In the genomic region with DNA sequence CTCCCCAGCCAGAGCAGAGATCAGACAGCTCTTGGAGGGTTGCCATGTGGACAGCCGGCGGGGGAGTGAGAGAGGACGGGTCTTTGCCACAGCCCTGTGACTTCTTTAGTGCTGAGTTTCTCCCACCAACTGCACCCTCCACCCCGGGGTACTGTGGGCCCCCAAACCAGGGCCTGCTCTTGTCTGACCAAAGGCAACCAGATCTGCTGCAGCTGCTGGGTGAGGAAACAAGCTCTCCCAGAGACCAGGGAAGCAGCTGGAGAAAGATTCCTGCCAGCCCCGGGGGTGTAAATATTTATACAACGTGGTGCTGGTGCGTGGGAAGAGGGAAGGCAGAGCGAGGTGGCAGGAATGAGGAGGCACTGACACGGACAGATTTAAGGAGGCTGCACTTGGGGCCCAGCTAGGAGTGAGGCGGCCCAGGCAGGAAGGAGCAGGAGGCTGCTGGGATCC, we compare ENCODE assay signal across 1 cellular context.
TF ChIP-seq lines count a peak whose summit lies in the region.

No MANE protein-coding gene starts in this region.

TF ChIP-seq in HepG2, 621 proteins besides CTCF, POLR2A, EP300 and RAD21 (continues in another document):
- no peak for TF ChIP-seq ZZZ3 (CRISPR knock-in tag; IDR thresholded peaks at IDR 0.05; ENCODE audit: borderline replicate concordance)
- no peak for TF ChIP-seq MAF1 (CRISPR knock-in tag; IDR thresholded peaks at IDR 0.05; ENCODE audit: borderline replicate concordance)
- TF ChIP-seq ZNF777 (CRISPR knock-in tag; IDR thresholded peaks at IDR 0.05) = no peak
- TF ChIP-seq, protein P1, sequence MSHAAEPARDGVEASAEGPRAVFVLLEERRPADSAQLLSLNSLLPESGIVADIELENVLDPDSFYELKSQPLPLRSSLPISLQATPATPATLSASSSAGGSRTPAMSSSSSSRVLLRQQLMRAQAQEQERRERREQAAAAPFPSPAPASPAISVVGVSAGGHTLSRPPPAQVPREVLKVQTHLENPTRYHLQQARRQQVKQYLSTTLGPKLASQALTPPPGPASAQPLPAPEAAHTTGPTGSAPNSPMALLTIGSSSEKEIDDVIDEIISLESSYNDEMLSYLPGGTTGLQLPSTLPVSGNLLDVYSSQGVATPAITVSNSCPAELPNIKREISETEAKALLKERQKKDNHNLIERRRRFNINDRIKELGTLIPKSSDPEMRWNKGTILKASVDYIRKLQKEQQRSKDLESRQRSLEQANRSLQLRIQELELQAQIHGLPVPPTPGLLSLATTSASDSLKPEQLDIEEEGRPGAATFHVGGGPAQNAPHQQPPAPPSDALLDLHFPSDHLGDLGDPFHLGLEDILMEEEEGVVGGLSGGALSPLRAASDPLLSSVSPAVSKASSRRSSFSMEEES (CRISPR knock-in tag; IDR thresholded peaks at IDR 0.05) = 0 out of 2 replicates have a peak, but pooled peaks have one; percentile 22
- no peak for TF ChIP-seq CAMTA2 (CRISPR knock-in tag; IDR thresholded peaks at IDR 0.05; ENCODE audit: borderline replicate concordance)
- peak; percentile 6 for TF ChIP-seq SKI (IDR thresholded peaks at IDR 0.05; ENCODE audit: partially characterized antibody)
- no peak for TF ChIP-seq ZNF20 (CRISPR knock-in tag; IDR thresholded peaks at IDR 0.05)
- TF ChIP-seq GABPA (IDR thresholded peaks at IDR 0.05; ENCODE audit: low read depth, low read length) = no peak
- TF ChIP-seq GABPA (CRISPR knock-in tag; IDR thresholded peaks at IDR 0.05; ENCODE audit: low read depth) = 0 out of 2 replicates have a peak, but pooled peaks have one; percentile 10
- TF ChIP-seq ZNF207 (IDR thresholded peaks at IDR 0.05; ENCODE audit: borderline replicate concordance) = no peak
- TF ChIP-seq, protein P2, sequence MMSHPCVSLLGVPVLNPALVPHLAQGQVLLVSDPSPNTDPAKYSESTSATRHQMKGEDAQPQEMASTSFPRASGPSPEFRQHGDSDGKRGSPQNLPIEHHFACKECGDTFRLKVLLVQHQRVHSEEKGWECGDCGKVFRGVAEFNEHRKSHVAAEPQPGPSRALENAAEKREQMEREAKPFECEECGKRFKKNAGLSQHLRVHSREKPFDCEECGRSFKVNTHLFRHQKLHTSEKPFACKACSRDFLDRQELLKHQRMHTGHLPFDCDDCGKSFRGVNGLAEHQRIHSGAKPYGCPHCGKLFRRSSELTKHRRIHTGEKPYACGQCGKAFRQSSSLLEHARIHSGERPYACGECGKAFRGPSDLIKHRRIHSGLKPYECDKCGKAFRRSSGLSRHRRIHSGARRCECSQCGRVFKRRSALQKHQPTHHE (CRISPR knock-in tag; IDR thresholded peaks at IDR 0.05; ENCODE audit: borderline replicate concordance) = no peak
- TF ChIP-seq PHF20 (CRISPR knock-in tag; IDR thresholded peaks at IDR 0.05) = no peak
- no peak for TF ChIP-seq SIX4 (CRISPR knock-in tag; IDR thresholded peaks at IDR 0.05)
- no peak for TF ChIP-seq GZF1 (CRISPR knock-in tag; IDR thresholded peaks at IDR 0.05)
- TF ChIP-seq FOXA1 (IDR thresholded peaks at IDR 0.05) = no peak
- TF ChIP-seq FOXA1 (CRISPR knock-in tag; IDR thresholded peaks at IDR 0.05) = peak; percentile 62
- peak; percentile 44; the same call in 1 of the 2 replicates for TF ChIP-seq PITX1 (CRISPR knock-in tag; IDR thresholded peaks at IDR 0.05)
- no peak for TF ChIP-seq RARG (CRISPR knock-in tag; IDR thresholded peaks at IDR 0.05; ENCODE audit: low read depth)
- TF ChIP-seq SAFB2 (CRISPR knock-in tag; IDR thresholded peaks at IDR 0.05; ENCODE audit: borderline replicate concordance, low read depth) = no peak
- TF ChIP-seq FOXJ3 (CRISPR knock-in tag; IDR thresholded peaks at IDR 0.05; ENCODE audit: borderline replicate concordance) = no peak
- TF ChIP-seq MLLT10 (CRISPR knock-in tag; IDR thresholded peaks at IDR 0.05) = no peak
- TF ChIP-seq NCOR1 (IDR thresholded peaks at IDR 0.05; ENCODE audit: borderline replicate concordance, low read length) = no peak
- peak; percentile 53 for TF ChIP-seq ZNF501 (CRISPR knock-in tag; IDR thresholded peaks at IDR 0.05)
- TF ChIP-seq, protein P3, sequence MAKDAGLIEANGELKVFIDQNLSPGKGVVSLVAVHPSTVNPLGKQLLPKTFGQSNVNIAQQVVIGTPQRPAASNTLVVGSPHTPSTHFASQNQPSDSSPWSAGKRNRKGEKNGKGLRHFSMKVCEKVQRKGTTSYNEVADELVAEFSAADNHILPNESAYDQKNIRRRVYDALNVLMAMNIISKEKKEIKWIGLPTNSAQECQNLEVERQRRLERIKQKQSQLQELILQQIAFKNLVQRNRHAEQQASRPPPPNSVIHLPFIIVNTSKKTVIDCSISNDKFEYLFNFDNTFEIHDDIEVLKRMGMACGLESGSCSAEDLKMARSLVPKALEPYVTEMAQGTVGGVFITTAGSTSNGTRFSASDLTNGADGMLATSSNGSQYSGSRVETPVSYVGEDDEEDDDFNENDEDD (CRISPR knock-in tag; IDR thresholded peaks at IDR 0.05; ENCODE audit: borderline replicate concordance) = no peak; the same call in 1 of the 2 replicates
- no peak for TF ChIP-seq KAT2B (IDR thresholded peaks at IDR 0.05; ENCODE audit: borderline replicate concordance, low read depth, low read length)
- peak; percentile 54; the same call in 1 of the 2 replicates for TF ChIP-seq ZBTB20 (CRISPR knock-in tag; IDR thresholded peaks at IDR 0.05; ENCODE audit: borderline replicate concordance, low read depth)
- TF ChIP-seq NR2F6 (IDR thresholded peaks at IDR 0.05) = no peak
- TF ChIP-seq NR2F6 (CRISPR knock-in tag; IDR thresholded peaks at IDR 0.05) = no peak
- TF ChIP-seq SP4 (CRISPR knock-in tag; IDR thresholded peaks at IDR 0.05) = no peak
- no peak for TF ChIP-seq ZNF296 (CRISPR knock-in tag; conservative IDR thresholded peaks at IDR 0.05)
- TF ChIP-seq, protein P4, sequence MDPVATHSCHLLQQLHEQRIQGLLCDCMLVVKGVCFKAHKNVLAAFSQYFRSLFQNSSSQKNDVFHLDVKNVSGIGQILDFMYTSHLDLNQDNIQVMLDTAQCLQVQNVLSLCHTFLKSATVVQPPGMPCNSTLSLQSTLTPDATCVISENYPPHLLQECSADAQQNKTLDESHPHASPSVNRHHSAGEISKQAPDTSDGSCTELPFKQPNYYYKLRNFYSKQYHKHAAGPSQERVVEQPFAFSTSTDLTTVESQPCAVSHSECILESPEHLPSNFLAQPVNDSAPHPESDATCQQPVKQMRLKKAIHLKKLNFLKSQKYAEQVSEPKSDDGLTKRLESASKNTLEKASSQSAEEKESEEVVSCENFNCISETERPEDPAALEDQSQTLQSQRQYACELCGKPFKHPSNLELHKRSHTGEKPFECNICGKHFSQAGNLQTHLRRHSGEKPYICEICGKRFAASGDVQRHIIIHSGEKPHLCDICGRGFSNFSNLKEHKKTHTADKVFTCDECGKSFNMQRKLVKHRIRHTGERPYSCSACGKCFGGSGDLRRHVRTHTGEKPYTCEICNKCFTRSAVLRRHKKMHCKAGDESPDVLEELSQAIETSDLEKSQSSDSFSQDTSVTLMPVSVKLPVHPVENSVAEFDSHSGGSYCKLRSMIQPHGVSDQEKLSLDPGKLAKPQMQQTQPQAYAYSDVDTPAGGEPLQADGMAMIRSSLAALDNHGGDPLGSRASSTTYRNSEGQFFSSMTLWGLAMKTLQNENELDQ (CRISPR knock-in tag; IDR thresholded peaks at IDR 0.05; ENCODE audit: borderline replicate concordance) = no peak
- no peak for TF ChIP-seq SMARCE1 (IDR thresholded peaks at IDR 0.05; ENCODE audit: borderline replicate concordance)
- no peak for TF ChIP-seq ZNF468 (CRISPR knock-in tag; IDR thresholded peaks at IDR 0.05)
- peak; percentile 73 for TF ChIP-seq ZNF292 (CRISPR knock-in tag; IDR thresholded peaks at IDR 0.05; ENCODE audit: borderline replicate concordance, low read depth)
- TF ChIP-seq ERF (CRISPR knock-in tag; IDR thresholded peaks at IDR 0.05) = 0 out of 2 replicates have a peak, but pooled peaks have one; percentile 31
- no peak for TF ChIP-seq LCORL (IDR thresholded peaks at IDR 0.05)
- TF ChIP-seq LCORL (CRISPR knock-in tag; IDR thresholded peaks at IDR 0.05) = peak; percentile 55; the same call in 1 of the 2 replicates
- 0 out of 2 replicates have a peak, but pooled peaks have one; percentile 10 for TF ChIP-seq MED1 (CRISPR knock-in tag; IDR thresholded peaks at IDR 0.05)
- TF ChIP-seq ZMYM3 (CRISPR knock-in tag; IDR thresholded peaks at IDR 0.05) = peak; percentile 52; the same call in 1 of the 2 replicates
- TF ChIP-seq RFX5 (IDR thresholded peaks at IDR 0.05; ENCODE audit: low read depth, low read length) = no peak
- TF ChIP-seq CBX1 (IDR thresholded peaks at IDR 0.05; ENCODE audit: low read depth) = no peak
- TF ChIP-seq, protein P5, sequence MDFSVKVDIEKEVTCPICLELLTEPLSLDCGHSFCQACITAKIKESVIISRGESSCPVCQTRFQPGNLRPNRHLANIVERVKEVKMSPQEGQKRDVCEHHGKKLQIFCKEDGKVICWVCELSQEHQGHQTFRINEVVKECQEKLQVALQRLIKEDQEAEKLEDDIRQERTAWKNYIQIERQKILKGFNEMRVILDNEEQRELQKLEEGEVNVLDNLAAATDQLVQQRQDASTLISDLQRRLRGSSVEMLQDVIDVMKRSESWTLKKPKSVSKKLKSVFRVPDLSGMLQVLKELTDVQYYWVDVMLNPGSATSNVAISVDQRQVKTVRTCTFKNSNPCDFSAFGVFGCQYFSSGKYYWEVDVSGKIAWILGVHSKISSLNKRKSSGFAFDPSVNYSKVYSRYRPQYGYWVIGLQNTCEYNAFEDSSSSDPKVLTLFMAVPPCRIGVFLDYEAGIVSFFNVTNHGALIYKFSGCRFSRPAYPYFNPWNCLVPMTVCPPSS (IDR thresholded peaks at IDR 0.05) = no peak
- no peak for TF ChIP-seq SMAD1 (CRISPR knock-in tag; IDR thresholded peaks at IDR 0.05; ENCODE audit: borderline replicate concordance, low read depth)
- TF ChIP-seq MXD4 (CRISPR knock-in tag; IDR thresholded peaks at IDR 0.05) = peak; percentile 79
- TF ChIP-seq ZNF615 (CRISPR knock-in tag; IDR thresholded peaks at IDR 0.05; ENCODE audit: borderline replicate concordance) = no peak
- TF ChIP-seq DPF2 (CRISPR knock-in tag; IDR thresholded peaks at IDR 0.05; ENCODE audit: borderline replicate concordance, low read depth) = no peak
- no peak for TF ChIP-seq NONO (IDR thresholded peaks at IDR 0.05)
- TF ChIP-seq NONO (CRISPR knock-in tag; conservative IDR thresholded peaks at IDR 0.05) = no peak
- TF ChIP-seq NKX3-1 (CRISPR knock-in tag; IDR thresholded peaks at IDR 0.05) = no peak
- no peak for TF ChIP-seq ZNF180 (CRISPR knock-in tag; IDR thresholded peaks at IDR 0.05; ENCODE audit: borderline replicate concordance, low read depth)
- TF ChIP-seq RNF2 (conservative IDR thresholded peaks at IDR 0.05; ENCODE audit: low read depth) = no peak
- TF ChIP-seq, protein P6, sequence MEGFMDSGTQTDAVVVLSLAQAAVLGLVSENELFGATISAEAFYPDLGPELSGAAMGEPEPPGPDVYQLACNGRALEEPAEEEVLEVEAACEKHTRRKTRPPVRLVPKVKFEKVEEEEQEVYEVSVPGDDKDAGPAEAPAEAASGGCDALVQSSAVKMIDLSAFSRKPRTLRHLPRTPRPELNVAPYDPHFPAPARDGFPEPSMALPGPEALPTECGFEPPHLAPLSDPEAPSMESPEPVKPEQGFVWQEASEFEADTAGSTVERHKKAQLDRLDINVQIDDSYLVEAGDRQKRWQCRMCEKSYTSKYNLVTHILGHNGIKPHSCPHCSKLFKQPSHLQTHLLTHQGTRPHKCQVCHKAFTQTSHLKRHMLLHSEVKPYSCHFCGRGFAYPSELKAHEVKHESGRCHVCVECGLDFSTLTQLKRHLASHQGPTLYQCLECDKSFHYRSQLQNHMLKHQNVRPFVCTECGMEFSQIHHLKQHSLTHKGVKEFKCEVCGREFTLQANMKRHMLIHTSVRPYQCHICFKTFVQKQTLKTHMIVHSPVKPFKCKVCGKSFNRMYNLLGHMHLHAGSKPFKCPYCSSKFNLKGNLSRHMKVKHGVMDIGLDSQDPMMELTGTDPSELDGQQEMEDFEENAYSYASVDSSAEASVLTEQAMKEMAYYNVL (CRISPR knock-in tag; IDR thresholded peaks at IDR 0.05; ENCODE audit: borderline replicate concordance) = peak; percentile 22; the same call in 1 of the 2 replicates
- no peak for TF ChIP-seq PPARG (CRISPR knock-in tag; conservative IDR thresholded peaks at IDR 0.05)
- TF ChIP-seq SRY (CRISPR knock-in tag; IDR thresholded peaks at IDR 0.05) = 0 out of 2 replicates have a peak, but pooled peaks have one; percentile 40
- TF ChIP-seq, protein P7, sequence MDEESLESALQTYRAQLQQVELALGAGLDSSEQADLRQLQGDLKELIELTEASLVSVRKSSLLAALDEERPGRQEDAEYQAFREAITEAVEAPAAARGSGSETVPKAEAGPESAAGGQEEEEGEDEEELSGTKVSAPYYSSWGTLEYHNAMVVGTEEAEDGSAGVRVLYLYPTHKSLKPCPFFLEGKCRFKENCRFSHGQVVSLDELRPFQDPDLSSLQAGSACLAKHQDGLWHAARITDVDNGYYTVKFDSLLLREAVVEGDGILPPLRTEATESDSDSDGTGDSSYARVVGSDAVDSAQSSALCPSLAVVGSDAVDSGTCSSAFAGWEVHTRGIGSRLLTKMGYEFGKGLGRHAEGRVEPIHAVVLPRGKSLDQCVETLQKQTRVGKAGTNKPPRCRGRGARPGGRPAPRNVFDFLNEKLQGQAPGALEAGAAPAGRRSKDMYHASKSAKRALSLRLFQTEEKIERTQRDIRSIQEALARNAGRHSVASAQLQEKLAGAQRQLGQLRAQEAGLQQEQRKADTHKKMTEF (CRISPR knock-in tag; IDR thresholded peaks at IDR 0.05) = 0 out of 2 replicates have a peak, but pooled peaks have one; percentile 26
- TF ChIP-seq, protein P8, sequence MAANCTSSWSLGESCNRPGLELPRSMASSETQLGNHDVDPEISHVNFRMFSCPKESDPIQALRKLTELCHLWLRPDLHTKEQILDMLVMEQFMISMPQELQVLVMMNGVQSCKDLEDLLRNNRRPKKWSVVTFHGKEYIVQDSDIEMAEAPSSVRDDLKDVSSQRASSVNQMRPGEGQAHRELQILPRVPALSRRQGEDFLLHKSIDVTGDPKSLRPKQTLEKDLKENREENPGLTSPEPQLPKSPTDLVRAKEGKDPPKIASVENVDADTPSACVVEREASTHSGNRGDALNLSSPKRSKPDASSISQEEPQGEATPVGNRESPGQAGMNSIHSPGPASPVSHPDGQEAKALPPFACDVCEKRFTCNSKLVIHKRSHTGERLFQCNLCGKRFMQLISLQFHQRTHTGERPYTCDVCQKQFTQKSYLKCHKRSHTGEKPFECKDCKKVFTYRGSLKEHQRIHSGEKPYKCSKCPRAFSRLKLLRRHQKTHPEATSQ (CRISPR knock-in tag; IDR thresholded peaks at IDR 0.05; ENCODE audit: borderline replicate concordance) = no peak
- TF ChIP-seq THAP11 (CRISPR knock-in tag; IDR thresholded peaks at IDR 0.05) = no peak
- TF ChIP-seq, protein P9, sequence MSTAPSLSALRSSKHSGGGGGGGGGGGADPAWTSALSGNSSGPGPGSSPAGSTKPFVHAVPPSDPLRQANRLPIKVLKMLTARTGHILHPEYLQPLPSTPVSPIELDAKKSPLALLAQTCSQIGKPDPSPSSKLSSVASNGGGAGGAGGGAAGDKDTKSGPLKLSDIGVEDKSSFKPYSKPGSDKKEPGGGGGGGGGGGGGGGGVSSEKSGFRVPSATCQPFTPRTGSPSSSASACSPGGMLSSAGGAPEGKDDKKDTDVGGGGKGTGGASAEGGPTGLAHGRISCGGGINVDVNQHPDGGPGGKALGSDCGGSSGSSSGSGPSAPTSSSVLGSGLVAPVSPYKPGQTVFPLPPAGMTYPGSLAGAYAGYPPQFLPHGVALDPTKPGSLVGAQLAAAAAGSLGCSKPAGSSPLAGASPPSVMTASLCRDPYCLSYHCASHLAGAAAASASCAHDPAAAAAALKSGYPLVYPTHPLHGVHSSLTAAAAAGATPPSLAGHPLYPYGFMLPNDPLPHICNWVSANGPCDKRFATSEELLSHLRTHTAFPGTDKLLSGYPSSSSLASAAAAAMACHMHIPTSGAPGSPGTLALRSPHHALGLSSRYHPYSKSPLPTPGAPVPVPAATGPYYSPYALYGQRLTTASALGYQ (CRISPR knock-in tag; IDR thresholded peaks at IDR 0.05) = no peak
